Comparison of ENCODE assay signal across 9 cellular contexts in genomic region chr7:131249003-131249402, GRCh38.
DNase-seq lines count a peak whose midpoint lies in the region; ATAC-seq and TF ChIP-seq lines count a peak whose summit lies in the region.
"Had no signal": no experiment of that assay in that cellular context is flagged by ENCODE, and none has a peak within 500 bp of the region (broad histone marks: within the 10 kb centered on the region; RNA-seq: fewer than 3 reads in every experiment).

No MANE protein-coding gene starts in this region.

- no peak overlapping the region for H3K4me3 Mint-ChIP-seq in CD8-positive, alpha-beta T cell
- no peak overlapping the region for H3K4me3 Mint-ChIP-seq in activated CD8-positive, alpha-beta T cell treated with anti-CD3 and anti-CD28 coated beads, Interleukin-2, amount 10 ng/mL, durations not matched to agents 7 days and 5 days

- CTCF ChIA-PET in CD8-positive, alpha-beta T cell (lab: Charles Lee): no interaction called here
- CTCF ChIA-PET in activated CD8-positive, alpha-beta T cell treated with anti-CD3 and anti-CD28 coated beads, Interleukin-2, amount 10 ng/mL, durations not matched to agents 7 days and 5 days (lab: Charles Lee): no interaction called here

- H3K27ac Mint-ChIP-seq in CD8-positive, alpha-beta T cell: no peak overlapping the region
- H3K27ac Mint-ChIP-seq in activated CD8-positive, alpha-beta T cell treated with anti-CD3 and anti-CD28 coated beads, Interleukin-2, amount 10 ng/mL, durations not matched to agents 7 days and 5 days: no peak overlapping the region

- H3K27ac ChIP-seq in CD8-positive, alpha-beta T cell (ENCODE audit: low read depth, low read length): no peak overlapping the region

- TF ChIP-seq CTCF in retinal pigment epithelial cell (conservative IDR thresholded peaks at IDR 0.05; ENCODE audit: low read depth, low read length): no peak
- no peak for TF ChIP-seq CTCF in CD8-positive, alpha-beta T cell (IDR thresholded peaks at IDR 0.05)

- H3K36me3 ChIP-seq in CD8-positive, alpha-beta T cell (ENCODE audit: insufficient read depth, low read length): no peaks in the 10 kb centered on the region

- peaks cover 8% of the 10 kb centered on the region for H3K9me3 ChIP-seq in CD8-positive, alpha-beta T cell (ENCODE audit: low read length)

- intact Hi-C loops in CD8-positive, alpha-beta T cell (cut with DNase I, micrococcal nuclease): no loop called here

- H3K27me3 Mint-ChIP-seq in CD8-positive, alpha-beta T cell (ENCODE audit: low read depth): peaks cover 5% of the 10 kb centered on the region
- peaks cover 6% of the 10 kb centered on the region for H3K27me3 Mint-ChIP-seq in activated CD8-positive, alpha-beta T cell treated with anti-CD3 and anti-CD28 coated beads, Interleukin-2, amount 10 ng/mL, durations not matched to agents 7 days and 5 days (ENCODE audit: low read depth)

- H3K4me3 ChIP-seq in retinal pigment epithelial cell (ENCODE audit: low read length): no peak overlapping the region
- no peak overlapping the region for H3K4me3 ChIP-seq in CD8-positive, alpha-beta T cell (ENCODE audit: low read depth, low read length)

- POLR2A ChIA-PET in CD8-positive, alpha-beta T cell (lab: Charles Lee): no interaction called here
- POLR2A ChIA-PET in activated CD8-positive, alpha-beta T cell treated with anti-CD3 and anti-CD28 coated beads, Interleukin-2, amount 10 ng/mL, durations not matched to agents 7 days and 5 days (lab: Charles Lee): no interaction called here

- H3K4me1 ChIP-seq in CD8-positive, alpha-beta T cell (ENCODE audit: insufficient read depth, low read length): no peaks in the 10 kb centered on the region

- H3K9me3 Mint-ChIP-seq in CD8-positive, alpha-beta T cell: peaks cover 5% of the 10 kb centered on the region
- H3K9me3 Mint-ChIP-seq in activated CD8-positive, alpha-beta T cell treated with anti-CD3 and anti-CD28 coated beads, Interleukin-2, amount 10 ng/mL, durations not matched to agents 7 days and 5 days (ENCODE audit: insufficient read depth): peaks cover 6% of the 10 kb centered on the region

- no peaks in the 10 kb centered on the region for H3K4me1 Mint-ChIP-seq in CD8-positive, alpha-beta T cell (ENCODE audit: low read depth)
- H3K4me1 Mint-ChIP-seq in activated CD8-positive, alpha-beta T cell treated with anti-CD3 and anti-CD28 coated beads, Interleukin-2, amount 10 ng/mL, durations not matched to agents 7 days and 5 days (ENCODE audit: low read depth): no peaks in the 10 kb centered on the region

- H3K27me3 ChIP-seq in CD8-positive, alpha-beta T cell (ENCODE audit: insufficient read depth, low read length): no peaks in the 10 kb centered on the region

- H3K36me3 Mint-ChIP-seq in CD8-positive, alpha-beta T cell: peaks cover 4% of the 10 kb centered on the region
- H3K36me3 Mint-ChIP-seq in activated CD8-positive, alpha-beta T cell treated with anti-CD3 and anti-CD28 coated beads, Interleukin-2, amount 10 ng/mL, durations not matched to agents 7 days and 5 days (ENCODE audit: low read depth): no peaks in the 10 kb centered on the region

- DNase-seq in ELR (ENCODE audit: low read depth): peak; percentile 97
- DNase-seq in T1000 (lab: John Stamatoyannopoulos, UW): peak; percentile 64
- peak; percentile 91 for DNase-seq in glomerular visceral epithelial cell (ENCODE audit: extremely low spot score)
- DNase-seq in retinal pigment epithelial cell (ENCODE audit: low read depth): peak; percentile 70
- no peak for DNase-seq in NCI-H345 treated with DMSO at 0.1 percent for 48 hours (lab: John Stamatoyannopoulos, UW; ENCODE audit: unreplicated experiment)
- DNase-seq in activated T-cell treated with anti-CD3 and anti-CD28 coated beads, Interleukin-2, amount 50 U/mL, for 48 hours: no peak
- DNase-seq in CD8-positive, alpha-beta T cell: no peak
- DNase-seq in activated CD8-positive, alpha-beta T cell treated with anti-CD3 and anti-CD28 coated beads, Interleukin-2, amount 10 ng/mL, durations not matched to agents 7 days and 5 days: no peak
- DNase-seq: central memory CD4-positive, alpha-beta T cell had no signal

- no peak for ATAC-seq in CD8-positive, alpha-beta T cell
- no peak for ATAC-seq in activated CD8-positive, alpha-beta T cell treated with anti-CD3 and anti-CD28 coated beads, Interleukin-2, amount 10 ng/mL, durations not matched to agents 7 days and 5 days

Comparison
In these comparisons a context has a peak if more than half of its experiments do, and no peak if none do; other contexts are left out.
1. DNase-seq: peak in ELR (single experiment), T1000 (single experiment), glomerular visceral epithelial cell (single experiment) and retinal pigment epithelial cell (single experiment); none in NCI-H345 treated with DMSO at 0.1 percent for 48 hours (single experiment), activated T-cell treated with anti-CD3 and anti-CD28 coated beads, Interleukin-2, amount 50 U/mL, for 48 hours (0 of 2), CD8-positive, alpha-beta T cell (0 of 7) and activated CD8-positive, alpha-beta T cell treated with anti-CD3 and anti-CD28 coated beads, Interleukin-2, amount 10 ng/mL, durations not matched to agents 7 days and 5 days (single experiment).